25 cellular contexts compared by ENCODE assay signal in the genomic region with DNA sequence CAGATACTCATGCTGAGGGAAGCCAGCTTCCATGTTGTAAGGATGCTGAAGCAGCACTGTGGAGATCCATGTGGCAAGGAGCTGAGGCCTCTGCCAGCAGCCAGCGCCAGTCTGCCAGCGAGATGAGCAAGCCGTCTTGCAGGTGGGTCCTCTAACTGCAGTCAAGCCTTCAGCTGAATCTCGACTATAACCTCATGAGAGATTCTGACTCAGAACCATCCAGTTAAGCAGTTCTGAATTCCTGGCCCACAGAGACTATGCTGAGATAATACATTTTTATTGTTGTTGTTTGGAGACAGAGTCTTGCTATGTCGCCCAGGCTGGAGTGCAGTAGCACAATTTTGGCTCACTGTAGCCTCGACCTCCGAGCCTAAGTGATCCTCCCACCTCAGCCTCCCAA.
"Had no signal": no experiment of that assay in that cellular context is flagged by ENCODE, and none has a peak within 500 bp of the region (broad histone marks: within the 10 kb centered on the region; RNA-seq: fewer than 3 reads in every experiment).

No MANE protein-coding gene starts in this region.

- DNase-seq: activated CD4-positive, alpha-beta T cell treated with anti-CD3 and anti-CD28 coated beads, Interleukin-2, amount 50 U/mL, for 1 hour; activated CD4-positive, CD25-positive, alpha-beta regulatory T cell treated with anti-CD3 and anti-CD28 coated beads, Interleukin-2, amount 50 U/mL, for 72 hours; activated effector memory CD4-positive, alpha-beta T cell treated with anti-CD3 and anti-CD28 coated beads, Interleukin-2, amount 50 U/mL, for 16 hours; activated naive CD4-positive, alpha-beta T cell treated with anti-CD3 and anti-CD28 coated beads for 36 hours; activated naive CD8-positive, alpha-beta T cell treated with anti-CD3 and anti-CD28 coated beads for 36 hours; activated T-cell treated with anti-CD3 and anti-CD28 coated beads for 4 hours; activated T-cell treated with anti-CD3 and anti-CD28 coated beads, Interleukin-2, amount 50 U/mL, for 72 hours; adrenal gland; aorta; body of pancreas; dermis blood vessel endothelial cell; effector CD4-positive, alpha-beta T cell; heart left ventricle; hypothalamus; left lung; lower lobe of right lung; mesendoderm; natural killer cell; stimulated activated CD4-positive, alpha-beta T cell treated with anti-CD3 and anti-CD28 coated beads, Interleukin-15, amount 100 ng/mL, for 24 hours; stimulated activated CD4-positive, alpha-beta T cell treated with anti-CD3 and anti-CD28 coated beads, Interleukin-2, amount 100 ng/mL, for 24 hours; stimulated activated naive CD4-positive, alpha-beta T cell had no signal

- H3K27me3 ChIP-seq: adrenal gland, body of pancreas, heart left ventricle, left lung, right atrium auricular region, tibial nerve had no signal

- H3K4me3 Mint-ChIP-seq: activated naive CD4-positive, alpha-beta T cell treated with anti-CD3 and anti-CD28 coated beads for 36 hours; activated naive CD8-positive, alpha-beta T cell treated with anti-CD3 and anti-CD28 coated beads for 36 hours; activated T-cell treated with anti-CD3 and anti-CD28 coated beads, Interleukin-2, amount 50 U/mL, for 72 hours; natural killer cell had no signal

- H3K27me3 Mint-ChIP-seq: activated naive CD8-positive, alpha-beta T cell treated with anti-CD3 and anti-CD28 coated beads for 36 hours had no signal

- H3K27ac Mint-ChIP-seq: activated naive CD4-positive, alpha-beta T cell treated with anti-CD3 and anti-CD28 coated beads for 36 hours; activated naive CD8-positive, alpha-beta T cell treated with anti-CD3 and anti-CD28 coated beads for 36 hours; activated T-cell treated with anti-CD3 and anti-CD28 coated beads, Interleukin-2, amount 50 U/mL, for 72 hours; natural killer cell had no signal

- FAIRE-seq: colon had no signal

- ATAC-seq: activated T-cell treated with anti-CD3 and anti-CD28 coated beads, Interleukin-2, amount 50 U/mL, for 72 hours; body of pancreas; heart left ventricle; left lung; lower lobe of right lung; natural killer cell had no signal

- H3K36me3 Mint-ChIP-seq: activated naive CD8-positive, alpha-beta T cell treated with anti-CD3 and anti-CD28 coated beads for 36 hours; natural killer cell had no signal

- H3K4me1 ChIP-seq: adrenal gland, body of pancreas had no signal

- H3K9me3 Mint-ChIP-seq: activated naive CD8-positive, alpha-beta T cell treated with anti-CD3 and anti-CD28 coated beads for 36 hours; activated T-cell treated with anti-CD3 and anti-CD28 coated beads, Interleukin-2, amount 50 U/mL, for 72 hours; natural killer cell had no signal

- H3K27ac ChIP-seq: adrenal gland, body of pancreas, left lung, lower lobe of right lung had no signal

- H3K9me3 ChIP-seq: adrenal gland, body of pancreas, right atrium auricular region had no signal

- H3K4me3 ChIP-seq: adrenal gland, body of pancreas, heart left ventricle, left lung, lower lobe of right lung, right atrium auricular region, smooth muscle cell, tibial nerve had no signal

- H3K36me3 ChIP-seq: adrenal gland, heart left ventricle, left lung, lower lobe of right lung, right atrium auricular region, tibial nerve had no signal
